ENCODE assay signal across 10 cellular contexts in the genomic region with DNA sequence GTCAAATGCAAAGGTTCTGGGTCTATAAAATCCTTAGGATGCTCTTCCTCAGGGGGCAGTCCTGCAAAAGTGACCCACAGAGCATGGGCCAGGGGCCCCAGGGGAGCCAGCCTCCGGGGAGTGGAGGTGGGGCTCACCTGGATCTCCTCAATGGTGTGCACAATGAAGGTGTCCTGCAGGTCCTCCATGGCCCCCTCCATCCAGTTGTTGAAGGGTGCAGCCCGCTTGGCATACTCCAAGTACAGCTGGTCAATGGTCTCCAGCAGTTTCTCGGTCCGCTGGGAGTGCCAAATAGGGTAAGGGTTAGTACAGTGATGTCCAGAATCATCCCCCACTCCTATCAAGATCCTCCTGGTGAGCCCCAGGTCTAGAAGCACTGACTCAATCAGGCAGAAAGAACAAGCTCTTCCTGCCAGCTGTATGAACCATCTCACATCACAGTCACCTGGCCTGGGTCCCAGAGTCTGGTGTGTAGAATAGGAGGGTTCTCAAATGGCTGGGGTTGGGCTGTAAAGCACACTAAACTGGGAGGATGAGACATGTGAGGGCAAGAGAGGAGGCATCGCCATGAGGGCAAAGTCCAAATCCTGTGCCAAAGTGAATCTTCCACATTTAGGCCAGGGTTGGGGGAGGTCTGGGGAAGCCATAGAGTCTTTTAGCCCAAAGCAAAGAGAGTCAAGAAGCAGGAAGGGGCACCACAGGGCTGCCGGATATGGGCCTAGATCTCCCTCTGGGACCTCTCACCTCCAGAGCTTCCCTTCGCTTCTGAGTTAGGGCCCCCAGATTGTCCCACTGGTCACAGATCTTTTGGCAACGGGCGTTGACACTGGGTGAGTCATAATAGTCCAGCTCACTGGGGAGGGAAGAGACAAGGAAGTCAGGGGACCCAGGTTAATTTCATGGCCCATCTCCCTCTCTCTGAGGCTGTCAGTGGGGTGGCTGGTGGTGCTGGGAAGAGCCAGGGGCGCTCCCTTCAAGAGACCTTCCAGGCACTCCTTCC.
DNase-seq lines count a peak whose midpoint lies in the region; ATAC-seq and TF ChIP-seq lines count a peak whose summit lies in the region.
"Had no signal": no experiment of that assay in that cellular context is flagged by ENCODE, and none has a peak within 500 bp of the region (broad histone marks: within the 10 kb centered on the region; RNA-seq: fewer than 3 reads in every experiment).

No MANE protein-coding gene starts in this region.

- H3K4me1 ChIP-seq in Peyer's patch, result no peaks in the 10 kb centered on the region
- peaks cover 5 to 18% of the 10 kb centered on the region in 2 donors for H3K4me1 ChIP-seq in gastrocnemius medialis
- no peaks in the 10 kb centered on the region for H3K4me1 ChIP-seq in prostate gland (replicated peaks)

- WGBS in prostate gland, result 71% methylated on average over 10 of the region's 10 CpGs

- TF ChIP-seq POLR2A in Peyer's patch (IDR thresholded peaks at IDR 0.05), result no peak
- TF ChIP-seq POLR2A in gastrocnemius medialis (IDR thresholded peaks at IDR 0.05), result no peak
- no peak for TF ChIP-seq POLR2A in prostate gland (IDR thresholded peaks at IDR 0.05)

- in situ Hi-C loops in gastrocnemius medialis (cut with MboI; ENCODE audit: low sequenced_read_pairs in 4 of 4), result no loop called here

- peak; percentile 98 for ATAC-seq in gastrocnemius medialis

- intact Hi-C loops in gastrocnemius medialis (cut with DNase I; ENCODE audit: low total_unique reads), result no loop called here
- intact Hi-C loops in prostate gland (cut with DNase I), result no loop called here

- peaks cover 0 to 78% (median 0%) of the 10 kb centered on the region in 3 donors for H3K36me3 ChIP-seq in Peyer's patch
- H3K36me3 ChIP-seq in gastrocnemius medialis, result peaks cover 0 to 8% of the 10 kb centered on the region in 2 donors
- H3K36me3 ChIP-seq in prostate gland, result peaks cover 15 to 20% of the 10 kb centered on the region in 2 donors
- H3K36me3 ChIP-seq: ovary had no signal

- H3K27ac ChIP-seq in Peyer's patch (peak overlapping the region in 1 of 4 donors; percentile 57), gastrocnemius medialis (peak overlapping the region in 3 of 4 donors; percentile 56 to 86 (median 58)), prostate gland (no peak overlapping the region)
- H3K27ac ChIP-seq: ovary had no signal

- DNase-seq in HCEC 1CT (peak; percentile 84), Peyer's patch (peak in 2 of 3 donors; percentile 20 to 45), fibroblast of the aortic adventitia (ENCODE audit: low read depth) (peak; percentile 93), gastrocnemius medialis (peak; percentile 85 to 88), NCI-H1105 treated with DMSO at 0.1 percent for 48 hours (lab: John Stamatoyannopoulos, UW) (no peak), prostate gland (ENCODE audit: low spot score) (no peak), iPS-NIHi11 (ENCODE audit: low spot score) (no peak), NCI-H146 treated with DMSO at 0.1 percent for 48 hours (lab: John Stamatoyannopoulos, UW; ENCODE audit: unreplicated experiment) (no peak)
- DNase-seq: cortex of kidney had no signal

- TF ChIP-seq CTCF in Peyer's patch (IDR thresholded peaks at IDR 0.05) (no peak), fibroblast of the aortic adventitia (IDR thresholded peaks at IDR 0.05; ENCODE audit: insufficient read depth, low read length) (no peak), gastrocnemius medialis (IDR thresholded peaks at IDR 0.05 in 4 of 5, conservative IDR thresholded peaks at IDR 0.05 in 1 of 5) (no peak), prostate gland (IDR thresholded peaks at IDR 0.05) (no peak)

- no peaks in the 10 kb centered on the region for H3K27me3 ChIP-seq in Peyer's patch
- H3K27me3 ChIP-seq in gastrocnemius medialis, result no peaks in the 10 kb centered on the region
- H3K27me3 ChIP-seq in prostate gland (replicated peaks; ENCODE audit: insufficient read depth), result no peaks in the 10 kb centered on the region
- H3K27me3 ChIP-seq: ovary had no signal

- H3K9me3 ChIP-seq in Peyer's patch, result no peaks in the 10 kb centered on the region
- H3K9me3 ChIP-seq in gastrocnemius medialis, result no peaks in the 10 kb centered on the region
- no peaks in the 10 kb centered on the region for H3K9me3 ChIP-seq in prostate gland
- H3K9me3 ChIP-seq: ovary had no signal

- H3K4me3 ChIP-seq in Peyer's patch (no peak overlapping the region), fibroblast of the aortic adventitia (ENCODE audit: low read depth, low read length) (no peak overlapping the region), gastrocnemius medialis (no peak overlapping the region), prostate gland (no peak overlapping the region)
- H3K4me3 ChIP-seq: ovary had no signal

Comparison
In these comparisons a context has a peak if more than half of its experiments do, and no peak if none do; other contexts are left out.
1. DNase-seq: peak in HCEC 1CT (single experiment), Peyer's patch (2 of 3), fibroblast of the aortic adventitia (single experiment) and gastrocnemius medialis (2 of 2); none in NCI-H1105 treated with DMSO at 0.1 percent for 48 hours (single experiment), prostate gland (single experiment), iPS-NIHi11 (single experiment) and NCI-H146 treated with DMSO at 0.1 percent for 48 hours (single experiment).
2. H3K27ac ChIP-seq: peak in gastrocnemius medialis (3 of 4); none in prostate gland (0 of 2).